1 cellular context compared by ENCODE assay signal in the genomic region with DNA sequence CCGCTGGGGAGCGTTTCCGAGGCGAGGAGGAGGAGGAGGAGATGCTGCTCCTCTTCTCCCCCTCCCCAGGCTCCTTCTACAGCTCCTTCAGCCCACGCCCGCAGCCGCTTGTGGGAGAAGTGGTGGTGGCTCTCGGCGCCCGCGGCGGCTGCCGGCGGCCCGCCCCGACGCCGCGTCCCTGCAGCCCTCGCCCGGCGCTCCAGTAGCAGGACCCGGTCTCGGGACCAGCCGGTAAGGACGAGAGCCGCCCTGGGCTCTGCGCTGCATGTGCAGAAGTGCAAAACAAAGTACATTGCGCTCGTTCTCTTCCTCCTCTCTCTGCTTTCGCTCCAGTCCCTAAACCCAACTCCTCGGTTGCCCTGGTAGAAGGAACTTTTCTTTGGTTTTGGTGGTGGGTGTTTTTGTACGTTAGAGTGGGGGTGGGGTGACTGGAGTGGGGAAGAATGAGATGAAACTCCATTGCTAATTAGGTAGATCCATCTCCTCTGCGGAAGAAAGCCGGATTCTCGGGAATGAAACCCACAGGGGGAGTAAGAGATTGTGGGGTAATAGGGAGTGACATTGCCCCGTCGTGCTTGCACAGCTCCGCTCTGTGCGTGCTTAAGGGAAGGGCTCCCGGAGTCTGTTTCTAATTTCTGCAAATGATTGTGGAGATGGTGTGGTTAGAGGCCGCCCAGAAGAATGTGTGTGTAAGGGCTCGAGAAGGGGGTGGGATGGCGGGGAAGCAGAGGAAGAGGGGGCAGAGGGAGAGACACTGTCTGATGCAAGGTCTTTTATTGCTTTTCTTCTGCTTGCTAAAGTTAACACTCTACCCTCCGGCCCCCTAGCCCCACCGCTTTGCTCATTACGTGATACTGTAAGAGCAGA.
TF ChIP-seq lines count a peak whose summit lies in the region.

No MANE protein-coding gene starts in this region.

TF ChIP-seq in GM12878, 131 proteins besides CTCF, POLR2A, EP300 and RAD21 (continued from another document):
- TF ChIP-seq RUNX3 (IDR thresholded peaks at IDR 0.05; ENCODE audit: low read length) (0 out of 2 replicates have a peak, but pooled peaks have one; percentile 34), BHLHE40 (IDR thresholded peaks at IDR 0.05; ENCODE audit: borderline replicate concordance in 1 of 2, low read depth in 2 of 2, low read length in 1 of 2) (0 out of 4 replicates have a peak, but pooled peaks of 1 of the 2 experiments have one; percentile 9), MXI1 (IDR thresholded peaks at IDR 0.05; ENCODE audit: low read depth, low read length) (no peak), EGR1 (IDR thresholded peaks at IDR 0.05; ENCODE audit: borderline replicate concordance in 1 of 2, low read depth in 2 of 2, low read length in 2 of 2) (no peak)
